Comparison of ENCODE assay signal across 23 cellular contexts in genomic region chr1:53460666-53461328, GRCh38. TPM values are rescaled to one million over a fixed set of nuclear protein-coding genes. Genes with fewer than 3 reads are reported as not detected.
A peak's percentile ranks its signal among the peaks of the same experiment; 100 is the strongest.
DNase-seq lines count a peak whose midpoint lies in the region; ATAC-seq and TF ChIP-seq lines count a peak whose summit lies in the region.
"Had no signal": no experiment of that assay in that cellular context is flagged by ENCODE, and none has a peak within 500 bp of the region (broad histone marks: within the 10 kb centered on the region; RNA-seq: fewer than 3 reads in every experiment).

No MANE protein-coding gene starts in this region.

- H3K9me3 ChIP-seq in aorta (ENCODE audit: control insufficient read depth, low read length): no peaks in the 10 kb centered on the region
- no peaks in the 10 kb centered on the region for H3K9me3 ChIP-seq in BE2C
- H3K9me3 ChIP-seq: BLaER1, SK-N-SH had no signal

- no peak overlapping the region for H3K27ac ChIP-seq in aorta (ENCODE audit: low read depth in 1 of 2, low read length in 2 of 2)
- H3K27ac ChIP-seq: BLaER1 had no signal

- H3K4me3 Mint-ChIP-seq in WTC11: no peak overlapping the region
- H3K4me3 Mint-ChIP-seq in neural crest cell: no peak overlapping the region
- H3K4me3 Mint-ChIP-seq: CD4-positive, alpha-beta T cell had no signal

- WGBS in aorta, 2 donors: 93 to 97% methylated on average over 29 of the region's 29 CpGs

- ATAC-seq in WTC11 (peak; percentile 52), aorta (ENCODE audit: low FRiP score) (peak; percentile 39), GM19452 (IDR thresholded peaks at IDR 0.05; ENCODE audit: unreplicated experiment) (no peak)
- ATAC-seq: Panc1 had no signal

- POLR2A ChIA-PET in WTC11 (lab: Charles Lee): no interaction called here

- H3K27me3 ChIP-seq in aorta (ENCODE audit: control insufficient read depth in 1 of 2, insufficient read depth in 2 of 2, low read length in 1 of 2) (no peaks in the 10 kb centered on the region), BE2C (no peaks in the 10 kb centered on the region)
- H3K27me3 ChIP-seq: BLaER1 had no signal

- no peaks in the 10 kb centered on the region for H3K36me3 ChIP-seq in aorta (ENCODE audit: control insufficient read depth in 1 of 2, insufficient read depth in 2 of 2, low read length in 1 of 2)
- no peaks in the 10 kb centered on the region for H3K36me3 ChIP-seq in BE2C
- H3K36me3 ChIP-seq: BLaER1 had no signal

- TF ChIP-seq CTCF in WTC11 (IDR thresholded peaks at IDR 0.05) (no peak), neural crest cell (conservative IDR thresholded peaks at IDR 0.05) (no peak), BE2C (IDR thresholded peaks at IDR 0.05; ENCODE audit: low read depth, low read length) (no peak)

- H3K27me3 Mint-ChIP-seq in WTC11 (ENCODE audit: low read depth): peaks cover 26% of the 10 kb centered on the region
- H3K27me3 Mint-ChIP-seq in neural crest cell (ENCODE audit: low read depth): no peaks in the 10 kb centered on the region

- H3K9me3 Mint-ChIP-seq in WTC11 (no peaks in the 10 kb centered on the region), neural crest cell (no peaks in the 10 kb centered on the region)
- H3K9me3 Mint-ChIP-seq: CD4-positive, alpha-beta T cell had no signal

- intact Hi-C loops in aorta (cut with DNase I): no loop called here

- H3K4me3 ChIP-seq in aorta (ENCODE audit: low read length in 2 of 2) (no peak overlapping the region), BE2C (ENCODE audit: low read depth, low read length) (no peak overlapping the region)
- H3K4me3 ChIP-seq: BLaER1 had no signal

- H3K4me1 Mint-ChIP-seq in WTC11 (0 out of 2 replicates have a peak, but pooled peaks cover 10% of the 10 kb centered on the region), neural crest cell (no peaks in the 10 kb centered on the region)

- DNase-seq in WTC11 (ENCODE audit: low spot score) (no peak), ecto neural progenitor cell (ENCODE audit: low spot score) (peak; percentile 45), neural crest cell (ENCODE audit: low read depth, low spot score) (no peak), aorta (no peak), HK-2 (ENCODE audit: unreplicated experiment) (no peak), BE2C (no peak)
- DNase-seq: CD4-positive, alpha-beta T cell; COR-L47; DMS 273 treated with DMSO at 0.1 percent for 48 hours; DND-41; HCEC 1CT; MV-4-11; NCI-H1105 treated with DMSO at 0.1 percent for 48 hours; NCI-H2081; NCI-H2171 treated with DMSO at 0.1 percent for 48 hours; NCI-H524 treated with DMSO at 0.1 percent for 48 hours; NCI-H82; SIG-M5; SK-N-SH had no signal

- H3K27ac Mint-ChIP-seq in WTC11 (no peak overlapping the region), neural crest cell (ENCODE audit: unreplicated experiment) (peak overlapping the region; percentile 94)
- H3K27ac Mint-ChIP-seq: CD4-positive, alpha-beta T cell had no signal

- H3K36me3 Mint-ChIP-seq in WTC11 (no peaks in the 10 kb centered on the region), neural crest cell (ENCODE audit: low read depth) (no peaks in the 10 kb centered on the region)

- CTCF ChIA-PET in WTC11 (lab: Charles Lee): interaction anchor here (1.0 to 1.5 kb wide), 4 partner anchors 11 to 133 kb away, joined by 3 to 5 read pairs (median 4); no protein-coding TSS in a partner anchor

- H3K4me1 ChIP-seq in aorta (ENCODE audit: control insufficient read depth in 1 of 2, insufficient read depth in 2 of 2, low read length in 2 of 2): no peaks in the 10 kb centered on the region
- H3K4me1 ChIP-seq in BE2C: no peaks in the 10 kb centered on the region
- H3K4me1 ChIP-seq: BLaER1 had no signal

TF ChIP-seq in WTC11, 78 proteins besides CTCF, POLR2A, EP300 and RAD21:
- TF ChIP-seq NFYB (CRISPR knock-in tag; conservative IDR thresholded peaks at IDR 0.05; ENCODE audit: low read depth) (no peak), AR (CRISPR knock-in tag; IDR thresholded peaks at IDR 0.05) (no peak), NFATC4 (CRISPR knock-in tag; IDR thresholded peaks at IDR 0.05) (no peak), STAT6 (CRISPR knock-in tag; conservative IDR thresholded peaks at IDR 0.05; ENCODE audit: low read depth) (no peak)

RNA-seq across cellular contexts. Expression of gene DMRTB1, which starts 1.6 kb away (rescaled TPM):
- total RNA-seq in WTC11 (2021): 0.16 to 0.18 TPM (median 0.17 TPM) in 3 replicates
- total RNA-seq in neural crest cell: not detected in 2 replicates
- not detected for total RNA-seq in aorta
- not detected for polyA plus RNA-seq in aorta
- not detected for polyA plus RNA-seq in BE2C (2012; ENCODE audit: insufficient read depth, insufficient read length, low read depth)
- total RNA-seq: CD4-positive, alpha-beta T cell; HT1080 had no signal
- polyA plus RNA-seq: SK-N-SH had no signal
